Comparison of ENCODE assay signal across 1 cellular context in genomic region chr10:73307203-73307800, GRCh38.
A peak's percentile ranks its signal among the peaks of the same experiment; 100 is the strongest.
TF ChIP-seq lines count a peak whose summit lies in the region.

No MANE protein-coding gene starts in this region.

TF ChIP-seq in K562, 482 proteins besides CTCF, POLR2A, EP300 and RAD21 (continued from another document):
- TF ChIP-seq ARID1B (IDR thresholded peaks at IDR 0.05) (no peak), ETV6 (IDR thresholded peaks at IDR 0.05; ENCODE audit: borderline replicate concordance in 1 of 2, low read depth in 2 of 2, low read length in 1 of 2) (no peak), ETV6 (CRISPR knock-in tag; IDR thresholded peaks at IDR 0.05; ENCODE audit: borderline replicate concordance) (no peak), WHSC1 (IDR thresholded peaks at IDR 0.05; ENCODE audit: low read length) (no peak), ZNF134 (CRISPR knock-in tag; conservative IDR thresholded peaks at IDR 0.05) (no peak), ZNF785 (CRISPR knock-in tag; IDR thresholded peaks at IDR 0.05) (no peak), ZNF316 (IDR thresholded peaks at IDR 0.05) (peak; percentile 77), JUND (IDR thresholded peaks at IDR 0.05; ENCODE audit: borderline replicate concordance, low read depth, low read length) (no peak), JUND (tag; IDR thresholded peaks at IDR 0.05; ENCODE audit: borderline replicate concordance, low read depth, low read length) (no peak), CAMTA2 (CRISPR knock-in tag; conservative IDR thresholded peaks at IDR 0.05) (no peak), C11orf30 (IDR thresholded peaks at IDR 0.05; ENCODE audit: low read depth) (peak; percentile 41; the same call in 1 of the 2 replicates), RUNX1 (IDR thresholded peaks at IDR 0.05; ENCODE audit: low read depth) (no peak), ZNF143 (CRISPR knock-in tag; IDR thresholded peaks at IDR 0.05) (no peak), TEAD1 (CRISPR knock-in tag; IDR thresholded peaks at IDR 0.05) (no peak), FOXP4 (CRISPR knock-in tag; IDR thresholded peaks at IDR 0.05; ENCODE audit: borderline replicate concordance) (no peak), ZNF507 (tag; conservative IDR thresholded peaks at IDR 0.05) (peak; percentile 99), U2AF1 (optimal IDR thresholded peaks at IDR 0.05; ENCODE audit: low read depth, low read length) (no peak), ZNF274 (IDR thresholded peaks at IDR 0.05; ENCODE audit: borderline replicate concordance, low read depth, low read length) (no peak)
- TF ChIP-seq, protein P1, sequence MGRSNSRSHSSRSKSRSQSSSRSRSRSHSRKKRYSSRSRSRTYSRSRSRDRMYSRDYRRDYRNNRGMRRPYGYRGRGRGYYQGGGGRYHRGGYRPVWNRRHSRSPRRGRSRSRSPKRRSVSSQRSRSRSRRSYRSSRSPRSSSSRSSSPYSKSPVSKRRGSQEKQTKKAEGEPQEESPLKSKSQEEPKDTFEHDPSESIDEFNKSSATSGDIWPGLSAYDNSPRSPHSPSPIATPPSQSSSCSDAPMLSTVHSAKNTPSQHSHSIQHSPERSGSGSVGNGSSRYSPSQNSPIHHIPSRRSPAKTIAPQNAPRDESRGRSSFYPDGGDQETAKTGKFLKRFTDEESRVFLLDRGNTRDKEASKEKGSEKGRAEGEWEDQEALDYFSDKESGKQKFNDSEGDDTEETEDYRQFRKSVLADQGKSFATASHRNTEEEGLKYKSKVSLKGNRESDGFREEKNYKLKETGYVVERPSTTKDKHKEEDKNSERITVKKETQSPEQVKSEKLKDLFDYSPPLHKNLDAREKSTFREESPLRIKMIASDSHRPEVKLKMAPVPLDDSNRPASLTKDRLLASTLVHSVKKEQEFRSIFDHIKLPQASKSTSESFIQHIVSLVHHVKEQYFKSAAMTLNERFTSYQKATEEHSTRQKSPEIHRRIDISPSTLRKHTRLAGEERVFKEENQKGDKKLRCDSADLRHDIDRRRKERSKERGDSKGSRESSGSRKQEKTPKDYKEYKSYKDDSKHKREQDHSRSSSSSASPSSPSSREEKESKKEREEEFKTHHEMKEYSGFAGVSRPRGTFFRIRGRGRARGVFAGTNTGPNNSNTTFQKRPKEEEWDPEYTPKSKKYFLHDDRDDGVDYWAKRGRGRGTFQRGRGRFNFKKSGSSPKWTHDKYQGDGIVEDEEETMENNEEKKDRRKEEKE (IDR thresholded peaks at IDR 0.05; ENCODE audit: borderline replicate concordance in 1 of 2, control insufficient read depth in 1 of 2, low read depth in 2 of 2, low read length in 1 of 2): no peak
